Comparison of ENCODE assay signal across 8 cellular contexts in genomic region chr14:35416108-35416750, GRCh38. TPM values are rescaled to one million over a fixed set of nuclear protein-coding genes. Genes with fewer than 3 reads are reported as not detected.
DNase-seq lines count a peak whose midpoint lies in the region; ATAC-seq lines count a peak whose summit lies in the region.

No MANE protein-coding gene starts in this region.

- H3K27me3 Mint-ChIP-seq in activated T-cell treated with anti-CD3 and anti-CD28 coated beads, Interleukin-2, amount 50 U/mL, for 24 hours, result no peaks in the 10 kb centered on the region

- peak; percentile 38 for ATAC-seq in GM19372 (IDR thresholded peaks at IDR 0.05; ENCODE audit: low read depth, unreplicated experiment)
- peak; percentile 29 for ATAC-seq in HG03159 (IDR thresholded peaks at IDR 0.05; ENCODE audit: unreplicated experiment)
- ATAC-seq in GM21526 (IDR thresholded peaks at IDR 0.05; ENCODE audit: low FRiP score, unreplicated experiment), result no peak
- no peak for ATAC-seq in esophagus mucosa

- DNase-seq in activated T-cell treated with anti-CD3 and anti-CD28 coated beads, Interleukin-2, amount 50 U/mL, for 24 hours, result peak; percentile 78
- DNase-seq in stimulated activated CD4-positive, alpha-beta T cell treated with anti-CD3 and anti-CD28 coated beads, Interleukin-2, amount 100 ng/mL, for 4 hours (ENCODE audit: low read depth), result peak; percentile 73
- DNase-seq in 8988T (no peak), NOMO-1 treated with DMSO at 0.1 percent for 48 hours (lab: John Stamatoyannopoulos, UW; ENCODE audit: unreplicated experiment) (no peak)

- H3K36me3 Mint-ChIP-seq in activated T-cell treated with anti-CD3 and anti-CD28 coated beads, Interleukin-2, amount 50 U/mL, for 24 hours (ENCODE audit: low read depth), result no peaks in the 10 kb centered on the region

- no peaks in the 10 kb centered on the region for H3K9me3 Mint-ChIP-seq in activated T-cell treated with anti-CD3 and anti-CD28 coated beads, Interleukin-2, amount 50 U/mL, for 24 hours

- peak overlapping the region; percentile 94 for H3K27ac Mint-ChIP-seq in activated T-cell treated with anti-CD3 and anti-CD28 coated beads, Interleukin-2, amount 50 U/mL, for 24 hours

- peaks cover 56% of the 10 kb centered on the region for H3K4me1 Mint-ChIP-seq in activated T-cell treated with anti-CD3 and anti-CD28 coated beads, Interleukin-2, amount 50 U/mL, for 24 hours (ENCODE audit: low read depth)

- H3K4me3 Mint-ChIP-seq in activated T-cell treated with anti-CD3 and anti-CD28 coated beads, Interleukin-2, amount 50 U/mL, for 24 hours, result peak overlapping the region; percentile 56

RNA-seq across cellular contexts. Expression of gene NFKBIA, which starts 11.7 kb away (rescaled TPM):
- total RNA-seq in esophagus mucosa, result 119 TPM

Comparison
In these comparisons a context has a peak if more than half of its experiments do, and no peak if none do; other contexts are left out.
1. ATAC-seq: peak in GM19372 (single experiment) and HG03159 (single experiment); none in GM21526 (single experiment) and esophagus mucosa (single experiment).
2. DNase-seq: peak in activated T-cell treated with anti-CD3 and anti-CD28 coated beads, Interleukin-2, amount 50 U/mL, for 24 hours (single experiment) and stimulated activated CD4-positive, alpha-beta T cell treated with anti-CD3 and anti-CD28 coated beads, Interleukin-2, amount 100 ng/mL, for 4 hours (single experiment); none in 8988T (single experiment) and NOMO-1 treated with DMSO at 0.1 percent for 48 hours (single experiment).